ENCODE assay signal across 9 cellular contexts in genomic region chr1:185813401-185813979, GRCh38.
DNase-seq lines count a peak whose midpoint lies in the region; ATAC-seq, FAIRE-seq and TF ChIP-seq lines count a peak whose summit lies in the region.
"Had no signal": no experiment of that assay in that cellular context is flagged by ENCODE, and none has a peak within 500 bp of the region (broad histone marks: within the 10 kb centered on the region; RNA-seq: fewer than 3 reads in every experiment).

No MANE protein-coding gene starts in this region.

- H3K4me3 ChIP-seq in Karpas-422 (ENCODE audit: low read length) (no peak overlapping the region), esophagus muscularis mucosa (no peak overlapping the region)

- 87% methylated on average over 2 of the region's 2 CpGs for WGBS in esophagus muscularis mucosa

- H3K79me2 ChIP-seq in Karpas-422 (ENCODE audit: low read length): no peaks in the 10 kb centered on the region

- H3K4me1 ChIP-seq in Karpas-422 (ENCODE audit: low read length): no peaks in the 10 kb centered on the region
- H3K4me1 ChIP-seq in esophagus muscularis mucosa: peaks cover 0 to 11% (median 4%) of the 10 kb centered on the region in 4 donors

- H3K4me2 ChIP-seq in Karpas-422 (ENCODE audit: low read depth, low read length, poor library complexity, severe bottlenecking): no peak overlapping the region

- no peaks in the 10 kb centered on the region for H3K9me2 ChIP-seq in Karpas-422 (replicated peaks; ENCODE audit: insufficient read depth, low read length)

- DNase-seq in AG08395 (ENCODE audit: low spot score): peak; percentile 11
- DNase-seq in GM13976 (ENCODE audit: low spot score): no peak
- DNase-seq in Karpas-422: peak; percentile 65
- peak; percentile 60 for DNase-seq in RPMI8226
- no peak for DNase-seq in esophagus muscularis mucosa (ENCODE audit: extremely low spot score)
- DNase-seq in renal cortical epithelial cell (ENCODE audit: low read depth): peak; percentile 63
- DNase-seq in H54 (ENCODE audit: insufficient read length, low spot score): no peak

- no peak overlapping the region for H3K9ac ChIP-seq in Karpas-422 (ENCODE audit: low read length)

- no peak for TF ChIP-seq EP300 in esophagus muscularis mucosa (IDR thresholded peaks at IDR 0.05)

- no peaks in the 10 kb centered on the region for H3K9me3 ChIP-seq in Karpas-422 (ENCODE audit: low read length)
- no peaks in the 10 kb centered on the region for H3K9me3 ChIP-seq in esophagus muscularis mucosa

- H3K27me3 ChIP-seq in Karpas-422 (ENCODE audit: low read length) (no peaks in the 10 kb centered on the region), esophagus muscularis mucosa (no peaks in the 10 kb centered on the region)

- TF ChIP-seq POLR2A in esophagus muscularis mucosa (IDR thresholded peaks at IDR 0.05; ENCODE audit: low read depth) (no peak), H54 (IDR thresholded peaks at IDR 0.05; ENCODE audit: low read depth, low read length) (no peak)

- H4K20me1 ChIP-seq in Karpas-422 (ENCODE audit: insufficient read depth, low read depth, low read length): no peaks in the 10 kb centered on the region

- no peak for ATAC-seq in HG03457 (IDR thresholded peaks at IDR 0.05; ENCODE audit: unreplicated experiment)

- FAIRE-seq in H54 (lab: Jason Lieb, UNC): no peak

- H3K36me3 ChIP-seq in Karpas-422 (ENCODE audit: insufficient read depth, low read length): no peaks in the 10 kb centered on the region
- H3K36me3 ChIP-seq in esophagus muscularis mucosa: no peaks in the 10 kb centered on the region

- TF ChIP-seq CTCF in GM13976 (IDR thresholded peaks at IDR 0.05; ENCODE audit: borderline replicate concordance, control extremely low read depth, extremely low read depth, insufficient read depth, missing control alignments) (peak; percentile 20), esophagus muscularis mucosa (IDR thresholded peaks at IDR 0.05) (peak; percentile 42 to 53 (median 51))

- H2AFZ ChIP-seq in Karpas-422 (ENCODE audit: low read length): no peak overlapping the region

- H3K27ac ChIP-seq in Karpas-422 (ENCODE audit: low read length) (no peak overlapping the region), esophagus muscularis mucosa (replicated peaks in 1 of 4) (no peak overlapping the region)
- H3K27ac ChIP-seq: epithelial cell of prostate had no signal

- in situ Hi-C loops in GM13976 (cut with MboI; ENCODE audit: low sequenced_read_pairs, unreplicated experiment): loop anchor here (25.0 kb wide), 1 partner anchor 399 kb away; no protein-coding TSS in a partner anchor

- intact Hi-C loops in esophagus muscularis mucosa (cut with DNase I): loop anchor here (10.0 kb wide), 1 partner anchor 401 kb away; no protein-coding TSS in a partner anchor

Comparison
In these comparisons a context has a peak if more than half of its experiments do, and no peak if none do; other contexts are left out.
1. DNase-seq: peak in AG08395 (single experiment), Karpas-422 (single experiment), RPMI8226 (single experiment) and renal cortical epithelial cell (single experiment); none in GM13976 (single experiment), esophagus muscularis mucosa (single experiment) and H54 (single experiment).